8 cellular contexts compared by ENCODE assay signal in genomic region chr18:62324917-62325805, GRCh38. TPM values are rescaled to one million over a fixed set of nuclear protein-coding genes. Genes with fewer than 3 reads are reported as not detected.
DNase-seq lines count a peak whose midpoint lies in the region; ATAC-seq, FAIRE-seq and TF ChIP-seq lines count a peak whose summit lies in the region.

Gene TNFRSF11A (plus strand): TSS chr18:62325310. CDS start chr18:62325353, 43 bp downstream.

- peak within 1 kb of the TSS; percentile 41 for H3K4me3 ChIP-seq in fibroblast of villous mesenchyme (ENCODE audit: low read depth, low read length)
- H3K4me3 ChIP-seq in pancreas, result peak within 1 kb of the TSS; percentile 26 to 43 (median 37)

- no peak for FAIRE-seq in pancreas (lab: Jason Lieb, UNC)

- H3K27ac ChIP-seq in pancreas, result no peak within 1 kb of the TSS

- H3K27me3 ChIP-seq in pancreas, result peaks cover 0 to 7% (median 0%) of the 10 kb centered on the region in 4 donors

- no peaks in the 10 kb centered on the region for H3K9me3 ChIP-seq in pancreas

- TF ChIP-seq CTCF in fibroblast of villous mesenchyme (IDR thresholded peaks at IDR 0.05; ENCODE audit: insufficient read depth, low read depth, low read length) (no peak), pancreas (IDR thresholded peaks at IDR 0.05) (peak in 2 of 4 donors; percentile 29 to 35)

- H3K4me1 ChIP-seq in pancreas, result peaks cover 0 to 26% (median 0%) of the 10 kb centered on the region in 3 donors

- 0 to 1% methylated on average over 62 to 99 of the region's 99 CpGs for WGBS in pancreas, 2 donors

- intact Hi-C loops in Right ventricle myocardium inferior (cut with DNase I), result loop anchor here (5.0 kb wide), 2 partner anchors 43 to 197 kb away; partner anchors contain the start of gene ZCCHC2
- intact Hi-C loops in cardiac septum (cut with DNase I), result no loop called here
- intact Hi-C loops in pancreas (cut with DNase I), result no loop called here

- peak; percentile 57 for ATAC-seq in Right ventricle myocardium inferior
- peak; percentile 55 for ATAC-seq in HG02981 (IDR thresholded peaks at IDR 0.05; ENCODE audit: unreplicated experiment)
- ATAC-seq in pancreas, result peak; percentile 83 to 89 (median 88)

- DNase-seq in Right ventricle myocardium inferior (ENCODE audit: missing footprints) (no peak), cardiac septum (ENCODE audit: low spot score) (no peak), NCI-H774 (lab: John Stamatoyannopoulos, UW) (peak; percentile 50), fibroblast of villous mesenchyme (ENCODE audit: low read depth) (no peak), pancreas (peak; percentile 39 to 90 (median 71)), SK-N-DZ (ENCODE audit: low spot score) (no peak)
- DNase-seq in activated T-cell treated with anti-CD3 and anti-CD28 coated beads, Interleukin-2, amount 50 U/mL, for 48 hours, result peak; percentile 80 to 83

- no peaks in the 10 kb centered on the region for H3K36me3 ChIP-seq in pancreas

RNA-seq across cellular contexts. Expression of gene TNFRSF11A, which starts in this region (rescaled TPM):
- total RNA-seq in Right ventricle myocardium inferior, result 1.1 TPM
- 1.0 TPM for total RNA-seq in cardiac septum
- total RNA-seq in fibroblast of villous mesenchyme, result under 0.01 TPM in 1 of 2 replicates, not detected in the other
- total RNA-seq in pancreas, result 1 to 10 TPM in 5 of 6 donors, under 1 TPM in 1; 0.98 to 6.2 (median 3.7) TPM
- polyA plus RNA-seq in pancreas, result 1 to 10 TPM in 1 of 2 donors, under 1 TPM in 1; 0.80 to 3.2 TPM
- 0.05 and 1.3 TPM in 2 replicates for polyA plus RNA-seq in SK-N-DZ (2014; cell fraction: cytosol; rRNA removed)
- 0.13 TPM in 1 of 2 replicates, not detected in the other for polyA plus RNA-seq in SK-N-DZ (2014; cell fraction: nucleus; rRNA removed)

Comparison
In these comparisons a context has a peak if more than half of its experiments do, and no peak if none do; other contexts are left out.
1. DNase-seq: peak in NCI-H774 (single experiment), activated T-cell treated with anti-CD3 and anti-CD28 coated beads, Interleukin-2, amount 50 U/mL, for 48 hours (2 of 2) and pancreas (6 of 6); none in Right ventricle myocardium inferior (single experiment), cardiac septum (single experiment), fibroblast of villous mesenchyme (single experiment) and SK-N-DZ (single experiment).
2. Peak in every context shown above with its lines, with median percentiles within 50 percentile points of each other: ATAC-seq.